In the genomic region with DNA sequence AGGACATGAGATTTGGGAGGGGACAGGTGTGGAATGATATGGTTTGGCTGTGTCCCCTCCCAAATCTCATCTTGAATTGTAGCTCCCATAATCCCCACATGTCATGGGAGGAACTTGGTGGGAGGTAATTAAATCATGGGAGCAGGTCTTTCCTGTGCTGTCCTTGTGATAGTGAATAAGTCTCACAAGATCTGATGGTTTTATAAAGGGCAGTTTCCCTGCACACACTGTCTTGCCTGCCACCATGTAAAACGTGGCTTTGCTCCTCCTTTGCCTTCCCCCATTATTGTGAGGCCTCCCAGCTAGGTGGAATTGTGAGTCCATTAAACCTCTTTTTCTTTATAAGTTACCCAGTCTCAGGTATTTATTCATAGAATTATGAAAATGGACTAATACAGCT, we compare ENCODE assay signal across 4 cellular contexts. TPM values are rescaled to one million over a fixed set of nuclear protein-coding genes. Genes with fewer than 3 reads are reported as not detected.
"Had no signal": no experiment of that assay in that cellular context is flagged by ENCODE, and none has a peak within 500 bp of the region (broad histone marks: within the 10 kb centered on the region; RNA-seq: fewer than 3 reads in every experiment).

No MANE protein-coding gene starts in this region.

RNA-seq across cellular contexts. Expression of a gene that starts 22.8 kb away (rescaled TPM):
- total RNA-seq: naive thymus-derived CD8-positive, alpha-beta T cell; natural killer cell; natural killer cell treated with Interleukin-12 subunit alpha and Interleukin-12 subunit beta and Interleukin-15 and Interleukin-18, amount 100 ng/mL, for 72 hours; pulmonary artery endothelial cell had no signal
- polyA plus RNA-seq: naive thymus-derived CD8-positive, alpha-beta T cell had no signal
